ENCODE assay signal across 8 cellular contexts in the genomic region with DNA sequence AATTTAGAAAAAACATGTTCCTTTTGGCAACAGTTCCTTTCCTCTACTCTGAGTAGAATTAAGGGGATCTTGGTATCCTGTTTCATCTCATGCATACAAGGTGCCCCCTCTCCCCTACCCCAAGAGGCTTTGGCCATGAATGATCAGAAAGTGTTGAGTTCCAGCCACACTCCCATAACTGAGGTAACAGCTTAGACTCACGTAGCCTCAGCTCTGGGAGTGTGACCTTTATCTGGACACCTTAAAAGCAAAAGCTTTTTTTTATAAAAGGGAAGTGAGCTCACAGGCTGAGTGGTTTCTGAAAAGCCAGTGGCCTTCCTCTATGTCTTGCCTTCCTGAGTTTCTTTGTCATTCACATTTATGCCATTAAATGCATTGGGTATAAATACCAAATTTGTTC. TPM values are rescaled to one million over a fixed set of nuclear protein-coding genes. Genes with fewer than 3 reads are reported as not detected.
DNase-seq lines count a peak whose midpoint lies in the region; ATAC-seq and TF ChIP-seq lines count a peak whose summit lies in the region.

No MANE protein-coding gene starts in this region.

- no peak for TF ChIP-seq CTCF in NB4 (IDR thresholded peaks at IDR 0.05; ENCODE audit: low read depth, low read length)

- peaks cover 12 to 21% (median 14%) of the 10 kb centered on the region in 3 donors for H3K36me3 Mint-ChIP-seq in immature natural killer cell

- H3K9me3 Mint-ChIP-seq in immature natural killer cell: no peaks in the 10 kb centered on the region

- peak; percentile 64 for ATAC-seq in GM18858 (IDR thresholded peaks at IDR 0.05; ENCODE audit: unreplicated experiment)
- ATAC-seq in HG02571 (IDR thresholded peaks at IDR 0.05; ENCODE audit: unreplicated experiment): peak; percentile 66

- no peak for TF ChIP-seq POLR2A in NB4 (IDR thresholded peaks at IDR 0.05; ENCODE audit: extremely low read depth, insufficient read length)

- no peak overlapping the region for H3K4me3 ChIP-seq in NB4 (ENCODE audit: low read depth, low read length)

- peaks cover 0 to 14% (median 0%) of the 10 kb centered on the region in 3 donors for H3K27me3 Mint-ChIP-seq in immature natural killer cell (ENCODE audit: low read depth in 3 of 3)

- peaks cover 56 to 66% of the 10 kb centered on the region in 2 donors for H3K4me1 Mint-ChIP-seq in immature natural killer cell

- peak overlapping the region; percentile 94 to 97 (median 96) for H3K4me3 Mint-ChIP-seq in immature natural killer cell

- peak; percentile 55 for DNase-seq in NB4 (ENCODE audit: low read depth)
- DNase-seq in immature natural killer cell: peak; percentile 67 to 72 (median 68)
- no peak for DNase-seq in NCI-H1092 (lab: John Stamatoyannopoulos, UW)
- DNase-seq in DMS53 treated with DMSO at 0.1 percent for 48 hours (lab: John Stamatoyannopoulos, UW; ENCODE audit: unreplicated experiment): no peak
- DNase-seq in hippocampal formation (lab: John Stamatoyannopoulos, UW): no peak
- DNase-seq in T1000 (lab: John Stamatoyannopoulos, UW): no peak

- peak overlapping the region; percentile 98 to 100 (median 98) for H3K27ac Mint-ChIP-seq in immature natural killer cell

RNA-seq across cellular contexts. Expression of a gene that starts 0.9 kb away (rescaled TPM):
- polyA plus RNA-seq in immature natural killer cell: 100 to 1,000 TPM; 101 to 167 (median 130) TPM

RNA-seq across cellular contexts. Expression of a gene that starts 32.9 kb away (rescaled TPM):
- 10 to 100 TPM; 14.6 to 17.9 (median 16.7) TPM for polyA plus RNA-seq in immature natural killer cell

RNA-seq across cellular contexts. Expression of a gene that starts 50.8 kb away (rescaled TPM):
- under 1 TPM in 1 of 3 donors, not detected in 2; 0.59 TPM for polyA plus RNA-seq in immature natural killer cell

RNA-seq across cellular contexts. Expression of a gene that starts 56.3 kb away (rescaled TPM):
- not detected for polyA plus RNA-seq in immature natural killer cell

Comparison
In these comparisons a context has a peak if more than half of its experiments do, and no peak if none do; other contexts are left out.
1. DNase-seq: peak in NB4 (single experiment) and immature natural killer cell (3 of 3); none in NCI-H1092 (single experiment), DMS53 treated with DMSO at 0.1 percent for 48 hours (single experiment), hippocampal formation (0 of 2) and T1000 (single experiment).